In the genomic region with DNA sequence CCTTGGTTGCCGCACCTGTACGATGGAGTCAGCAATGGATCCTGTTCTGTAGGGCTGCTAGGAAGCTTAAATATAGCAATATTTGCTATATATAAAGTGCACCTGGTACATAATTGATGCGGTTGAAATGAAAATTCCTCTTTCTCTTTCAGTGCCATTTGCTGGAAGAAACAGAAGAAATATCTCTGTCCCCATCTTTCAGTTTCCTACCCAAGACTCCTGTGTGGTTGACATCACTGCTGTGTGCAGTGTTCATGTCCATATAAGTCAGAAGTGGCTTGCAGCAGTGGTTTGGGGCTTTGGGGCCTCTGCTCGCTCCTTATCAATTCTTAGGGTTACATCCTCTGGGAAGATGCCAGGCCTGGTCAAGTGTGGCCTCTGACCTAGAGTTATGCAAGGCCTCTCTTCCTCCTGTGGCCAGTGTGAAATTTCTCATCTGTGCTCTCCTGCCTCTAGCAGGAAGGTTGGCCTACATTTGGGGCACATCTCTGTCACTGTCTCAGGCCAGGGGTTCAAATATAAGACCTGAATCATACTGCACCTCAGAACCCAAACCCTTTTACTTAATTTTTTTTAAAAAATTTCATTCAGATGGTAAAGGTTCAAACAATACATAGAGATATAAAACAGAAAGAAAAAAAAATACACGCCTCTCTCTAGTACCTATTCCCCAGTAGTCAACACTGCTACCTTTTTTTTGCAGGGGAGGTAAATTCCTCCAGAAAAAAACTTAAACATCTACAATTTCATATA, we compare ENCODE assay signal across 8 cellular contexts. TPM values are rescaled to one million over a fixed set of nuclear protein-coding genes. Genes with fewer than 3 reads are reported as not detected.
A peak's percentile ranks its signal among the peaks of the same experiment; 100 is the strongest.
DNase-seq lines count a peak whose midpoint lies in the region; ATAC-seq, FAIRE-seq and TF ChIP-seq lines count a peak whose summit lies in the region.

No MANE protein-coding gene starts in this region.

- H3K27ac Mint-ChIP-seq in CD8-positive, alpha-beta T cell: peak overlapping the region; percentile 95

- no peaks in the 10 kb centered on the region for H3K36me3 ChIP-seq in CD8-positive, alpha-beta T cell (ENCODE audit: insufficient read depth, low read length)
- H3K36me3 ChIP-seq in GM12878 (ENCODE audit: control insufficient read depth in 2 of 2, insufficient read depth in 2 of 2, low read length in 1 of 2) (no peaks in the 10 kb centered on the region; a peak in 2 of 4 replicates), vagina (no peaks in the 10 kb centered on the region)

- no peak overlapping the region for H3K4me3 Mint-ChIP-seq in CD8-positive, alpha-beta T cell

- no peak for TF ChIP-seq RAD21 in GM12878 (IDR thresholded peaks at IDR 0.05; ENCODE audit: insufficient read depth, low read depth, low read length)

- in situ Hi-C loops in GM12878 (cut with MboI): no loop called here

- H3K4me1 Mint-ChIP-seq in CD8-positive, alpha-beta T cell (ENCODE audit: low read depth): peaks cover 83% of the 10 kb centered on the region

- TF ChIP-seq EP300 in GM12878 (IDR thresholded peaks at IDR 0.05; ENCODE audit: borderline replicate concordance in 1 of 2, control insufficient read depth in 1 of 2, low read depth in 2 of 2, low read length in 2 of 2): peak in 1 of 2 experiments; percentile 34; a peak in 1 of 4 replicates

- no peak overlapping the region for H2AFZ ChIP-seq in GM12878 (ENCODE audit: control insufficient read depth, low read depth, low read length)

- H3K4me3 ChIP-seq in CD8-positive, alpha-beta T cell (ENCODE audit: low read depth, low read length): no peak overlapping the region
- H3K4me3 ChIP-seq in GM12878 (0 out of 2 replicates have a peak overlapping the region, but pooled peaks have one; percentile 19), vagina (no peak overlapping the region)

- peak overlapping the region; percentile 58 for H3K4me2 ChIP-seq in GM12878 (ENCODE audit: control insufficient read depth, insufficient read depth)

- no peaks in the 10 kb centered on the region for H3K9me3 ChIP-seq in CD8-positive, alpha-beta T cell (ENCODE audit: low read length)
- H3K9me3 ChIP-seq in GM12878 (replicated peaks; ENCODE audit: control insufficient read depth, insufficient read depth, low read length) (no peaks in the 10 kb centered on the region), vagina (no peaks in the 10 kb centered on the region)

- H3K27ac ChIP-seq in CD8-positive, alpha-beta T cell (ENCODE audit: low read depth, low read length): no peak overlapping the region
- H3K27ac ChIP-seq in GM12878 (ENCODE audit: control insufficient read depth, insufficient read depth) (peak overlapping the region; percentile 73), vagina (peak overlapping the region; percentile 42)

- no peak for DNase-seq in CD8-positive, alpha-beta T cell
- peak; percentile 88 for DNase-seq in GM12878 (ENCODE audit: low read depth, low spot score)
- DNase-seq in vagina (ENCODE audit: extremely low spot score in 2 of 2): no peak
- no peak for DNase-seq in H4 (ENCODE audit: low spot score)
- DNase-seq in NCI-H1048 (lab: John Stamatoyannopoulos, UW): no peak
- DNase-seq in NCI-H128 (lab: John Stamatoyannopoulos, UW; ENCODE audit: unreplicated experiment): no peak

- H4K20me1 ChIP-seq in GM12878 (ENCODE audit: control insufficient read depth, insufficient read depth): no peaks in the 10 kb centered on the region

- CTCF ChIA-PET in CD8-positive, alpha-beta T cell (lab: Charles Lee): interaction anchor here (0.9 to 2.7 kb wide), 5 partner anchors 8 to 216 kb away, joined by 3 to 11 read pairs (median 5); no protein-coding TSS in a partner anchor
- CTCF ChIA-PET in GM12878 (lab: Yijun Ruan, JAX): interaction anchor here (0.5 to 4.3 kb wide), 8 partner anchors 8 to 87 kb away, joined by 3 to 37 read pairs (median 4); no protein-coding TSS in a partner anchor

- no peaks in the 10 kb centered on the region for H3K27me3 ChIP-seq in CD8-positive, alpha-beta T cell (ENCODE audit: insufficient read depth, low read length)
- H3K27me3 ChIP-seq in GM12878 (replicated peaks in 1 of 2; ENCODE audit: control insufficient read depth in 2 of 2, insufficient read depth in 2 of 2, low read length in 1 of 2): no peaks in the 10 kb centered on the region
- no peaks in the 10 kb centered on the region for H3K27me3 ChIP-seq in vagina

- peak overlapping the region; percentile 46 for H3K9ac ChIP-seq in GM12878 (ENCODE audit: control insufficient read depth, insufficient read depth, low read length)

- no peak for ATAC-seq in CD8-positive, alpha-beta T cell
- peak; percentile 33 for ATAC-seq in GM19468 (IDR thresholded peaks at IDR 0.05; ENCODE audit: extremely low read depth, unreplicated experiment)
- peak; percentile 45 for ATAC-seq in HG03469 (IDR thresholded peaks at IDR 0.05; ENCODE audit: unreplicated experiment)
- peak; percentile 78 for ATAC-seq in GM12878

- H3K4me1 ChIP-seq in CD8-positive, alpha-beta T cell (ENCODE audit: insufficient read depth, low read length): peaks cover 57% of the 10 kb centered on the region
- H3K4me1 ChIP-seq in GM12878 (ENCODE audit: control insufficient read depth, insufficient read depth, low read length) (peaks cover 74% of the 10 kb centered on the region), vagina (peaks cover 81% of the 10 kb centered on the region)

- BruUV-seq in GM12878 (replicated peaks; lab: Mats Ljungman, UMichigan): no TSS peak

- intact Hi-C loops in CD8-positive, alpha-beta T cell (cut with DNase I, micrococcal nuclease): no loop called here
- intact Hi-C loops in GM12878 (cut with micrococcal nuclease; ENCODE audit: unreplicated experiment): loop anchor here (2.0 to 5.0 kb wide), 3 partner anchors 35 to 205 kb away; a partner anchor contains a TSS
- intact Hi-C loops in vagina (cut with DNase I): no loop called here

- peak; percentile 85 for FAIRE-seq in GM12878 (lab: Jason Lieb, UNC)

- H3K79me2 ChIP-seq in GM12878 (ENCODE audit: control insufficient read depth, insufficient read depth, low read length): peaks cover 71% of the 10 kb centered on the region

- TF ChIP-seq CTCF in CD8-positive, alpha-beta T cell (IDR thresholded peaks at IDR 0.05): no peak
- TF ChIP-seq CTCF in GM12878 (IDR thresholded peaks at IDR 0.05 in 2 of 3, conservative IDR thresholded peaks at IDR 0.05 in 1 of 3; ENCODE audit: control insufficient read depth in 2 of 3, extremely low read depth in 1 of 3, insufficient read depth in 1 of 3, low read depth in 3 of 3, low read length in 3 of 3) (no peak), vagina (IDR thresholded peaks at IDR 0.05) (no peak)

- POLR2A ChIA-PET in CD8-positive, alpha-beta T cell (lab: Charles Lee): interaction anchor here (0.6 to 1.0 kb wide), 2 partner anchors 31 to 64 kb away, joined by 3 to 4 read pairs; no protein-coding TSS in a partner anchor
- POLR2A ChIA-PET in GM12878 (lab: Charles Lee): interaction anchor here (0.5 to 21.4 kb wide), 8 partner anchors 9 to 210 kb away, joined by 3 to 334 read pairs (median 4); a partner anchor contains a TSS

- TF ChIP-seq POLR2A in GM12878 (IDR thresholded peaks at IDR 0.05; ENCODE audit: low read depth, low read length) (no peak), vagina (IDR thresholded peaks at IDR 0.05) (no peak)

- H3K27me3 Mint-ChIP-seq in CD8-positive, alpha-beta T cell (ENCODE audit: low read depth): no peaks in the 10 kb centered on the region

- 8% methylated on average over 5 of the region's 5 CpGs for WGBS in GM12878 (ENCODE audit: insufficient coverage, insufficient replicate concordance, low lambda C conversion rate, missing lambda C conversion rate)

- RAD21 ChIA-PET in GM12878 (lab: Charles Lee; ENCODE audit: unreplicated experiment): interaction anchor here (0.5 to 3.0 kb wide), 8 partner anchors 8 to 109 kb away, joined by 3 to 20 read pairs (median 3); no protein-coding TSS in a partner anchor

- SMC1A ChIA-PET in GM12878 (lab: Charles Lee; ENCODE audit: uncharacterized antibody, unreplicated experiment): interaction anchor here (0.7 to 17.9 kb wide), 13 partner anchors 13 to 86 kb away, joined by 3 to 222 read pairs (median 7); no protein-coding TSS in a partner anchor

- no peaks in the 10 kb centered on the region for H3K9me3 Mint-ChIP-seq in CD8-positive, alpha-beta T cell

- no peaks in the 10 kb centered on the region for H3K36me3 Mint-ChIP-seq in CD8-positive, alpha-beta T cell

RNA-seq across cellular contexts. Expression of a gene that starts 32.7 kb away (rescaled TPM):
- total RNA-seq in CD8-positive, alpha-beta T cell: 100 to 1,000 TPM; 218 to 225 TPM
- 38.9 and 42.0 TPM in 2 replicates for total RNA-seq in GM12878 (2013; cell fraction: nucleolus; rRNA removed)
- 59.9 and 62.6 TPM in 2 replicates for total RNA-seq in GM12878 (2014; rRNA removed)
- 36.1 and 38.8 TPM in 2 replicates for total RNA-seq in GM12878 (2014; rRNA removed; fragmentation: Illumina TruSeq; extraction: Trizol)
- 92.2 and 93.0 TPM in 2 replicates for total RNA-seq in GM12878 (2021)
- polyA plus RNA-seq in GM12878 (2011; ENCODE audit: low read depth): 44.2 TPM
- polyA plus RNA-seq in GM12878 (2011; rRNA removed): 51.0 and 71.7 TPM in 2 replicates
- polyA plus RNA-seq in GM12878 (2011; cell fraction: cytosol; rRNA removed): 83.8 and 84.4 TPM in 2 replicates
- 110 and 118 TPM in 2 replicates for polyA plus RNA-seq in GM12878 (2011; cell fraction: nucleus; rRNA removed)
- polyA plus RNA-seq in GM12878 (2012): 44.4 and 63.5 TPM in 2 replicates
- 66.8 and 70.6 TPM in 2 replicates for polyA plus RNA-seq in GM12878 (2014; fragmentation: Illumina TruSeq; extraction: Trizol)
- 1 to 10 TPM in 1 of 2 experiments, under 1 TPM in 1; 0.72 to 4.9 TPM for polyA plus RNA-seq in GM12878 (2014; fragmentation: Nextera tagmentation; extraction: Ambion mirVana)
- 65.5 and 65.7 TPM in 2 replicates for polyA plus RNA-seq in GM12878 (2014; rRNA removed)
- 1 to 10 TPM; 4.2 to 6.2 TPM for polyA plus RNA-seq in GM12878 (2016; fragmentation: Nextera tagmentation; extraction: Ambion mirVana)
- 67.7 and 81.3 TPM in 2 replicates for polyA minus RNA-seq in GM12878 (2011; rRNA and poly(A)+ RNA removed)
- polyA minus RNA-seq in GM12878 (2011; cell fraction: cytosol; rRNA and poly(A)+ RNA removed): 25.1 and 29.4 TPM in 2 replicates
- polyA minus RNA-seq in GM12878 (2011; cell fraction: nucleus; rRNA and poly(A)+ RNA removed): 23.2 and 39.0 TPM in 2 replicates
- 51.1 TPM for total RNA-seq in vagina
- 11.8 and 12.7 TPM in 2 replicates for total RNA-seq in H4 (2014; rRNA removed; shearing (Covaris generic))

RNA-seq across cellular contexts. Expression of a gene that starts 53.2 kb away (rescaled TPM):
- total RNA-seq in CD8-positive, alpha-beta T cell: not detected
- not detected in 2 replicates for total RNA-seq in GM12878 (2013; cell fraction: nucleolus; rRNA removed)
- total RNA-seq in GM12878 (2014; rRNA removed) (0.38 TPM in 1 of 2 replicates, not detected in the other), GM12878 (2014; rRNA removed; fragmentation: Illumina TruSeq; extraction: Trizol) (not detected in 2 replicates), GM12878 (2021) (not detected in 2 replicates), vagina (not detected)
- polyA plus RNA-seq in GM12878 (2011; ENCODE audit: low read depth): 0.30 TPM
- polyA plus RNA-seq in GM12878 (2011; rRNA removed) (0.72 and 0.73 TPM in 2 replicates), GM12878 (2014; fragmentation: Illumina TruSeq; extraction: Trizol) (0.32 TPM in 1 of 2 replicates, not detected in the other), GM12878 (2014; fragmentation: Nextera tagmentation; extraction: Ambion mirVana) (under 1 TPM; 0.27 to 0.29 TPM), GM12878 (2014; rRNA removed) (0.10 TPM in 1 of 2 replicates, not detected in the other), GM12878 (2016; fragmentation: Nextera tagmentation; extraction: Ambion mirVana) (not detected)
- 0.33 and 0.63 TPM in 2 replicates for polyA plus RNA-seq in GM12878 (2011; cell fraction: cytosol; rRNA removed)
- polyA plus RNA-seq in GM12878 (2011; cell fraction: nucleus; rRNA removed): 0.70 and 1.2 TPM in 2 replicates
- polyA plus RNA-seq in GM12878 (2012): 0.65 TPM in 1 of 2 replicates, not detected in the other
- 0.37 and 0.41 TPM in 2 replicates for polyA minus RNA-seq in GM12878 (2011; rRNA and poly(A)+ RNA removed)
- not detected in 2 replicates for polyA minus RNA-seq in GM12878 (2011; cell fraction: cytosol; rRNA and poly(A)+ RNA removed)
- polyA minus RNA-seq in GM12878 (2011; cell fraction: nucleus; rRNA and poly(A)+ RNA removed): 0.24 TPM in 1 of 2 replicates, not detected in the other
- not detected in 2 replicates for total RNA-seq in H4 (2014; rRNA removed; shearing (Covaris generic))

RNA-seq across cellular contexts. Expression of a gene that starts 54.9 kb away (rescaled TPM):
- 1 to 10 TPM in 1 of 2 experiments, under 1 TPM in 1; 0.78 to 1.0 TPM for total RNA-seq in CD8-positive, alpha-beta T cell
- total RNA-seq in GM12878 (2013; cell fraction: nucleolus; rRNA removed): 1.5 and 3.6 TPM in 2 replicates
- total RNA-seq in GM12878 (2014; rRNA removed): 1.0 and 1.1 TPM in 2 replicates
- total RNA-seq in GM12878 (2014; rRNA removed; fragmentation: Illumina TruSeq; extraction: Trizol): 1.4 and 1.6 TPM in 2 replicates
- total RNA-seq in GM12878 (2021): 0.67 and 1.1 TPM in 2 replicates
- polyA plus RNA-seq in GM12878 (2011; ENCODE audit: low read depth): 4.4 TPM
- 5.0 and 6.3 TPM in 2 replicates for polyA plus RNA-seq in GM12878 (2011; rRNA removed)
- 3.0 and 5.2 TPM in 2 replicates for polyA plus RNA-seq in GM12878 (2011; cell fraction: cytosol; rRNA removed)
- 1.0 and 1.4 TPM in 2 replicates for polyA plus RNA-seq in GM12878 (2011; cell fraction: nucleus; rRNA removed)
- polyA plus RNA-seq in GM12878 (2012): 2.8 and 5.5 TPM in 2 replicates
- 1.4 and 1.8 TPM in 2 replicates for polyA plus RNA-seq in GM12878 (2014; fragmentation: Illumina TruSeq; extraction: Trizol)
- 1 to 10 TPM; 1.2 to 1.6 TPM for polyA plus RNA-seq in GM12878 (2014; fragmentation: Nextera tagmentation; extraction: Ambion mirVana)
- 0.92 and 1.5 TPM in 2 replicates for polyA plus RNA-seq in GM12878 (2014; rRNA removed)
- polyA plus RNA-seq in GM12878 (2016; fragmentation: Nextera tagmentation; extraction: Ambion mirVana): under 1 TPM; 0.34 to 0.70 TPM
- 3.7 and 6.0 TPM in 2 replicates for polyA minus RNA-seq in GM12878 (2011; rRNA and poly(A)+ RNA removed)
- polyA minus RNA-seq in GM12878 (2011; cell fraction: cytosol; rRNA and poly(A)+ RNA removed): 1.1 and 2.1 TPM in 2 replicates
- polyA minus RNA-seq in GM12878 (2011; cell fraction: nucleus; rRNA and poly(A)+ RNA removed): 4.7 and 5.2 TPM in 2 replicates
- 2.7 TPM for total RNA-seq in vagina
- total RNA-seq in H4 (2014; rRNA removed; shearing (Covaris generic)): not detected in 2 replicates
